ENCODE assay signal across 10 cellular contexts in genomic region chr15:40844543-40844981, GRCh38. TPM values are rescaled to one million over a fixed set of nuclear protein-coding genes. Genes with fewer than 3 reads are reported as not detected.
DNase-seq lines count a peak whose midpoint lies in the region; ATAC-seq, FAIRE-seq and TF ChIP-seq lines count a peak whose summit lies in the region.
"Had no signal": no experiment of that assay in that cellular context is flagged by ENCODE, and none has a peak within 500 bp of the region (broad histone marks: within the 10 kb centered on the region; RNA-seq: fewer than 3 reads in every experiment).

No MANE protein-coding gene starts in this region.

- intact Hi-C loops in GM12878 (cut with micrococcal nuclease; ENCODE audit: unreplicated experiment): loop anchor here (10.0 kb wide), 1 partner anchor 270 kb away; the partner anchor contains the start of gene INO80

- ATAC-seq in GM12878: peak; percentile 60

- RAD21 ChIA-PET in GM12878 (lab: Charles Lee; ENCODE audit: unreplicated experiment): interaction anchor here (0.6 to 5.0 kb wide), 9 partner anchors 13 to 251 kb away, joined by 3 to 41 read pairs (median 5); partner anchors contain the start of genes DNAJC17, VPS18 and ZFYVE19

- H3K4me1 ChIP-seq in GM12878 (ENCODE audit: control insufficient read depth, insufficient read depth, low read length) (peaks cover 26% of the 10 kb centered on the region), SJCRH30 (peaks cover 20% of the 10 kb centered on the region)

- in situ Hi-C loops in GM13976 (cut with MboI; ENCODE audit: low sequenced_read_pairs, unreplicated experiment) (no loop called here), GM12878 (cut with MboI) (no loop called here)

- H3K9me3 ChIP-seq in GM12878 (replicated peaks; ENCODE audit: control insufficient read depth, insufficient read depth, low read length) (no peaks in the 10 kb centered on the region), SJCRH30 (replicated peaks) (no peaks in the 10 kb centered on the region)

- H3K36me3 ChIP-seq in GM12878 (ENCODE audit: control insufficient read depth in 2 of 2, insufficient read depth in 2 of 2, low read length in 1 of 2) (no peaks in the 10 kb centered on the region), kidney epithelial cell (ENCODE audit: control insufficient read depth, insufficient read depth, low read length) (no peaks in the 10 kb centered on the region), SJCRH30 (no peaks in the 10 kb centered on the region)

- H2AFZ ChIP-seq in GM12878 (ENCODE audit: control insufficient read depth, low read depth, low read length): peak overlapping the region; percentile 86

- peak overlapping the region; percentile 47 for H3K9ac ChIP-seq in GM12878 (ENCODE audit: control insufficient read depth, insufficient read depth, low read length)

- no peak for TF ChIP-seq CTCF in GM13976 (IDR thresholded peaks at IDR 0.05; ENCODE audit: borderline replicate concordance, control extremely low read depth, extremely low read depth, insufficient read depth, missing control alignments)
- TF ChIP-seq CTCF in GM12878 (IDR thresholded peaks at IDR 0.05 in 2 of 3, conservative IDR thresholded peaks at IDR 0.05 in 1 of 3; ENCODE audit: control insufficient read depth in 2 of 3, extremely low read depth in 1 of 3, insufficient read depth in 1 of 3, low read depth in 3 of 3, low read length in 3 of 3): no peak
- TF ChIP-seq CTCF in kidney epithelial cell (IDR thresholded peaks at IDR 0.05; ENCODE audit: insufficient read depth, low read length, poor library complexity, severe bottlenecking): no peak

- 2% methylated on average over 44 of the region's 44 CpGs for WGBS in GM12878 (ENCODE audit: insufficient coverage, insufficient replicate concordance, low lambda C conversion rate, missing lambda C conversion rate)

- H3K4me3 ChIP-seq in GM12878 (peak overlapping the region; percentile 75), kidney epithelial cell (ENCODE audit: low read depth, low read length) (peak overlapping the region; percentile 82), SJCRH30 (no peak overlapping the region)

- no peak for FAIRE-seq in GM12878 (lab: Jason Lieb, UNC)

- H3K27me3 ChIP-seq in GM12878 (replicated peaks in 1 of 2; ENCODE audit: control insufficient read depth in 2 of 2, insufficient read depth in 2 of 2, low read length in 1 of 2): peaks cover 1 to 3% of the 10 kb centered on the region in 2 experiments; a peak in 1 of 4 replicates
- H3K27me3 ChIP-seq in kidney epithelial cell (ENCODE audit: control insufficient read depth, insufficient read depth, low read length): no peaks in the 10 kb centered on the region
- H3K27me3 ChIP-seq in SJCRH30: no peaks in the 10 kb centered on the region

- BruUV-seq in GM12878 (replicated peaks; lab: Mats Ljungman, UMichigan): TSS peak; percentile 64

- no peak for TF ChIP-seq EP300 in GM12878 (IDR thresholded peaks at IDR 0.05; ENCODE audit: borderline replicate concordance in 1 of 2, control insufficient read depth in 1 of 2, low read depth in 2 of 2, low read length in 2 of 2)

- H4K20me1 ChIP-seq in GM12878 (ENCODE audit: control insufficient read depth, insufficient read depth): no peaks in the 10 kb centered on the region

- no peak for TF ChIP-seq RAD21 in GM12878 (IDR thresholded peaks at IDR 0.05; ENCODE audit: insufficient read depth, low read depth, low read length)

- SMC1A ChIA-PET in GM12878 (lab: Charles Lee; ENCODE audit: uncharacterized antibody, unreplicated experiment): interaction anchor here (0.6 to 2.2 kb wide), 6 partner anchors 13 to 150 kb away, joined by 3 to 7 read pairs (median 4); partner anchors contain the start of gene RAD51

- H3K79me2 ChIP-seq in GM12878 (ENCODE audit: control insufficient read depth, insufficient read depth, low read length): no peaks in the 10 kb centered on the region

- peak; percentile 81 for DNase-seq in GM13976 (ENCODE audit: low spot score)
- DNase-seq in RPMI8226: peak; percentile 44
- no peak for DNase-seq in GM12878 (ENCODE audit: low read depth, low spot score)
- no peak for DNase-seq in kidney epithelial cell (ENCODE audit: low read depth)
- DNase-seq in stimulated activated CD8-positive, alpha-beta memory T cell treated with anti-CD3 and anti-CD28 coated beads, Interleukin-7, amount 100 ng/mL, for 24 hours (ENCODE audit: low read depth): peak; percentile 10
- DNase-seq in NCI-H2227 treated with DMSO at 0.1 percent for 48 hours (lab: John Stamatoyannopoulos, UW): no peak
- no peak for DNase-seq in NCI-H1092 (lab: John Stamatoyannopoulos, UW)
- DNase-seq in SJCRH30: no peak

- CTCF ChIA-PET in GM12878 (lab: Yijun Ruan, JAX): interaction anchor here (0.6 to 8.8 kb wide), 6 partner anchors 14 to 62 kb away, joined by 3 to 140 read pairs (median 4); partner anchors contain the start of gene VPS18

- TF ChIP-seq POLR2A in GM12878 (IDR thresholded peaks at IDR 0.05; ENCODE audit: low read depth, low read length): no peak; the same call in 1 of the 2 replicates

- POLR2A ChIA-PET in GM12878 (lab: Charles Lee): interaction anchor here (0.6 to 5.0 kb wide), 7 partner anchors 28 to 285 kb away, joined by 3 to 39 read pairs (median 5); partner anchors contain the start of gene RHOV

- H3K4me2 ChIP-seq in GM12878 (ENCODE audit: control insufficient read depth, insufficient read depth): peak overlapping the region; percentile 98

- H3K27ac ChIP-seq in GM12878 (ENCODE audit: control insufficient read depth, insufficient read depth): no peak overlapping the region
- no peak overlapping the region for H3K27ac ChIP-seq in SJCRH30

RNA-seq across cellular contexts. Expression of gene SPINT1, which starts 0.7 kb away (rescaled TPM):
- 46.9 and 54.3 TPM in 2 replicates for total RNA-seq in GM12878 (2013; cell fraction: nucleolus; rRNA removed)
- total RNA-seq in GM12878 (2014; rRNA removed) (18.8 and 18.9 TPM in 2 replicates), GM12878 (2014; rRNA removed; fragmentation: Illumina TruSeq; extraction: Trizol) (6.4 and 7.8 TPM in 2 replicates), GM12878 (2021) (26.6 and 28.6 TPM in 2 replicates), kidney epithelial cell (306 and 342 TPM in 2 replicates)
- polyA plus RNA-seq in GM12878 (2011; ENCODE audit: low read depth): 3.1 TPM
- polyA plus RNA-seq in GM12878 (2011; rRNA removed) (4.8 and 8.2 TPM in 2 replicates), GM12878 (2014; fragmentation: Illumina TruSeq; extraction: Trizol) (11.0 and 12.4 TPM in 2 replicates), GM12878 (2014; fragmentation: Nextera tagmentation; extraction: Ambion mirVana) (1 to 10 TPM; 3.5 to 4.0 TPM), GM12878 (2014; rRNA removed) (10.4 and 14.3 TPM in 2 replicates), GM12878 (2016; fragmentation: Nextera tagmentation; extraction: Ambion mirVana) (10 to 100 TPM; 10.1 to 12.1 TPM)
- polyA plus RNA-seq in GM12878 (2011; cell fraction: cytosol; rRNA removed): 17.8 and 26.2 TPM in 2 replicates
- polyA plus RNA-seq in GM12878 (2011; cell fraction: nucleus; rRNA removed): 40.2 and 41.5 TPM in 2 replicates
- polyA plus RNA-seq in GM12878 (2012): 8.4 and 9.5 TPM in 2 replicates
- polyA minus RNA-seq in GM12878 (2011; rRNA and poly(A)+ RNA removed): 9.4 and 13.9 TPM in 2 replicates
- 7.1 and 13.0 TPM in 2 replicates for polyA minus RNA-seq in GM12878 (2011; cell fraction: cytosol; rRNA and poly(A)+ RNA removed)
- polyA minus RNA-seq in GM12878 (2011; cell fraction: nucleus; rRNA and poly(A)+ RNA removed): 11.2 and 12.2 TPM in 2 replicates
- total RNA-seq in SJCRH30 (2014; rRNA removed; shearing (Covaris generic)): not detected in 2 replicates

RNA-seq across cellular contexts. Expression of gene PPP1R14D, which starts 16.1 kb away (rescaled TPM):
- total RNA-seq in GM12878 (2013; cell fraction: nucleolus; rRNA removed): not detected in 2 replicates
- total RNA-seq in GM12878 (2014; rRNA removed) (not detected in 2 replicates), GM12878 (2014; rRNA removed; fragmentation: Illumina TruSeq; extraction: Trizol) (not detected in 2 replicates), GM12878 (2021) (not detected in 2 replicates), kidney epithelial cell (not detected in 2 replicates)
- not detected for polyA plus RNA-seq in GM12878 (2011; ENCODE audit: low read depth)
- polyA plus RNA-seq in GM12878 (2011; rRNA removed) (0.10 TPM in 1 of 2 replicates, not detected in the other), GM12878 (2014; fragmentation: Illumina TruSeq; extraction: Trizol) (not detected in 2 replicates), GM12878 (2014; fragmentation: Nextera tagmentation; extraction: Ambion mirVana) (not detected), GM12878 (2014; rRNA removed) (not detected in 2 replicates), GM12878 (2016; fragmentation: Nextera tagmentation; extraction: Ambion mirVana) (not detected)
- not detected in 2 replicates for polyA plus RNA-seq in GM12878 (2011; cell fraction: cytosol; rRNA removed)
- not detected in 2 replicates for polyA plus RNA-seq in GM12878 (2011; cell fraction: nucleus; rRNA removed)
- not detected in 2 replicates for polyA plus RNA-seq in GM12878 (2012)
- polyA minus RNA-seq in GM12878 (2011; rRNA and poly(A)+ RNA removed): not detected in 2 replicates
- not detected in 2 replicates for polyA minus RNA-seq in GM12878 (2011; cell fraction: cytosol; rRNA and poly(A)+ RNA removed)
- polyA minus RNA-seq in GM12878 (2011; cell fraction: nucleus; rRNA and poly(A)+ RNA removed): not detected in 2 replicates
- total RNA-seq in SJCRH30 (2014; rRNA removed; shearing (Covaris generic)): not detected in 2 replicates
- total RNA-seq: T-helper 2 cell treated with Interferon-gamma antibody and Interleukin-4, amounts not matched to agents 100 ng/mL and 5 ng/mL, for 36 hours; temporal lobe had no signal

RNA-seq across cellular contexts. Expression of gene RHOV, which starts 29.5 kb away (rescaled TPM):
- total RNA-seq in GM12878 (2013; cell fraction: nucleolus; rRNA removed): 35.3 and 37.1 TPM in 2 replicates
- total RNA-seq in GM12878 (2014; rRNA removed) (11.5 and 13.0 TPM in 2 replicates), GM12878 (2014; rRNA removed; fragmentation: Illumina TruSeq; extraction: Trizol) (6.9 and 7.3 TPM in 2 replicates), GM12878 (2021) (13.3 and 15.0 TPM in 2 replicates), kidney epithelial cell (2.0 and 3.6 TPM in 2 replicates)
- 4.9 TPM for polyA plus RNA-seq in GM12878 (2011; ENCODE audit: low read depth)
- polyA plus RNA-seq in GM12878 (2011; rRNA removed) (30.2 and 39.3 TPM in 2 replicates), GM12878 (2014; fragmentation: Illumina TruSeq; extraction: Trizol) (7.6 and 7.8 TPM in 2 replicates), GM12878 (2014; fragmentation: Nextera tagmentation; extraction: Ambion mirVana) (1 to 10 TPM in 1 of 2 experiments, under 1 TPM in 1; 0.24 to 1.3 TPM), GM12878 (2014; rRNA removed) (15.7 and 16.5 TPM in 2 replicates), GM12878 (2016; fragmentation: Nextera tagmentation; extraction: Ambion mirVana) (10 to 100 TPM in 1 of 2 experiments, 1 to 10 TPM in 1; 8.2 to 10.5 TPM)
- polyA plus RNA-seq in GM12878 (2011; cell fraction: cytosol; rRNA removed): 39.3 and 50.0 TPM in 2 replicates
- polyA plus RNA-seq in GM12878 (2011; cell fraction: nucleus; rRNA removed): 30.7 and 31.8 TPM in 2 replicates
- polyA plus RNA-seq in GM12878 (2012): 8.8 and 14.8 TPM in 2 replicates
- 17.9 and 35.2 TPM in 2 replicates for polyA minus RNA-seq in GM12878 (2011; rRNA and poly(A)+ RNA removed)
- polyA minus RNA-seq in GM12878 (2011; cell fraction: cytosol; rRNA and poly(A)+ RNA removed): 13.5 and 20.2 TPM in 2 replicates
- polyA minus RNA-seq in GM12878 (2011; cell fraction: nucleus; rRNA and poly(A)+ RNA removed): 21.9 and 25.2 TPM in 2 replicates
- 0.61 and 0.84 TPM in 2 replicates for total RNA-seq in SJCRH30 (2014; rRNA removed; shearing (Covaris generic))

RNA-seq across cellular contexts. Expression of gene DNAJC17, which starts 37.3 kb away (rescaled TPM):
- 49.9 and 53.9 TPM in 2 replicates for total RNA-seq in GM12878 (2013; cell fraction: nucleolus; rRNA removed)
- total RNA-seq in GM12878 (2014; rRNA removed) (39.2 and 42.8 TPM in 2 replicates), GM12878 (2014; rRNA removed; fragmentation: Illumina TruSeq; extraction: Trizol) (43.4 and 51.1 TPM in 2 replicates), GM12878 (2021) (39.3 and 43.5 TPM in 2 replicates), kidney epithelial cell (20.0 and 59.2 TPM in 2 replicates)
- polyA plus RNA-seq in GM12878 (2011; ENCODE audit: low read depth): 16.0 TPM
- polyA plus RNA-seq in GM12878 (2011; rRNA removed) (34.0 and 39.9 TPM in 2 replicates), GM12878 (2014; fragmentation: Illumina TruSeq; extraction: Trizol) (52.7 and 62.8 TPM in 2 replicates), GM12878 (2014; fragmentation: Nextera tagmentation; extraction: Ambion mirVana) (10 to 100 TPM in 1 of 2 experiments, 1 to 10 TPM in 1; 6.1 to 11.5 TPM), GM12878 (2014; rRNA removed) (50.2 and 61.0 TPM in 2 replicates), GM12878 (2016; fragmentation: Nextera tagmentation; extraction: Ambion mirVana) (10 to 100 TPM; 48.0 to 55.7 TPM)
- 41.5 and 71.0 TPM in 2 replicates for polyA plus RNA-seq in GM12878 (2011; cell fraction: cytosol; rRNA removed)
- 55.1 and 65.9 TPM in 2 replicates for polyA plus RNA-seq in GM12878 (2011; cell fraction: nucleus; rRNA removed)
- polyA plus RNA-seq in GM12878 (2012): 25.8 and 27.8 TPM in 2 replicates
- polyA minus RNA-seq in GM12878 (2011; rRNA and poly(A)+ RNA removed): 20.0 and 29.1 TPM in 2 replicates
- polyA minus RNA-seq in GM12878 (2011; cell fraction: cytosol; rRNA and poly(A)+ RNA removed): 11.4 and 12.1 TPM in 2 replicates
- 8.7 and 14.6 TPM in 2 replicates for polyA minus RNA-seq in GM12878 (2011; cell fraction: nucleus; rRNA and poly(A)+ RNA removed)
- total RNA-seq in SJCRH30 (2014; rRNA removed; shearing (Covaris generic)): 35.0 and 43.5 TPM in 2 replicates

RNA-seq across cellular contexts. Expression of gene ZFYVE19, which starts 37.7 kb away (rescaled TPM):
- 61.9 and 67.4 TPM in 2 replicates for total RNA-seq in GM12878 (2013; cell fraction: nucleolus; rRNA removed)
- total RNA-seq in GM12878 (2014; rRNA removed) (16.8 and 20.2 TPM in 2 replicates), GM12878 (2014; rRNA removed; fragmentation: Illumina TruSeq; extraction: Trizol) (11.5 and 12.4 TPM in 2 replicates), GM12878 (2021) (14.9 and 17.1 TPM in 2 replicates), kidney epithelial cell (21.8 and 34.7 TPM in 2 replicates)
- 10.3 TPM for polyA plus RNA-seq in GM12878 (2011; ENCODE audit: low read depth)
- polyA plus RNA-seq in GM12878 (2011; rRNA removed) (23.7 and 36.3 TPM in 2 replicates), GM12878 (2014; fragmentation: Illumina TruSeq; extraction: Trizol) (22.2 and 27.3 TPM in 2 replicates), GM12878 (2014; fragmentation: Nextera tagmentation; extraction: Ambion mirVana) (1 to 10 TPM; 1.7 to 4.4 TPM), GM12878 (2014; rRNA removed) (27.1 and 30.7 TPM in 2 replicates), GM12878 (2016; fragmentation: Nextera tagmentation; extraction: Ambion mirVana) (10 to 100 TPM; 16.0 to 17.2 TPM)
- polyA plus RNA-seq in GM12878 (2011; cell fraction: cytosol; rRNA removed): 48.4 and 52.3 TPM in 2 replicates
- 147 and 170 TPM in 2 replicates for polyA plus RNA-seq in GM12878 (2011; cell fraction: nucleus; rRNA removed)
- 18.4 and 19.2 TPM in 2 replicates for polyA plus RNA-seq in GM12878 (2012)
- 31.0 and 42.7 TPM in 2 replicates for polyA minus RNA-seq in GM12878 (2011; rRNA and poly(A)+ RNA removed)
- 9.1 and 18.2 TPM in 2 replicates for polyA minus RNA-seq in GM12878 (2011; cell fraction: cytosol; rRNA and poly(A)+ RNA removed)
- polyA minus RNA-seq in GM12878 (2011; cell fraction: nucleus; rRNA and poly(A)+ RNA removed): 26.5 and 36.1 TPM in 2 replicates
- 10.6 and 14.1 TPM in 2 replicates for total RNA-seq in SJCRH30 (2014; rRNA removed; shearing (Covaris generic))

Comparison
In these comparisons a context has a peak if more than half of its experiments do, and no peak if none do; other contexts are left out.
1. DNase-seq: peak in GM13976 (single experiment), RPMI8226 (single experiment) and stimulated activated CD8-positive, alpha-beta memory T cell treated with anti-CD3 and anti-CD28 coated beads, Interleukin-7, amount 100 ng/mL, for 24 hours (single experiment); none in GM12878 (single experiment), kidney epithelial cell (single experiment), NCI-H2227 treated with DMSO at 0.1 percent for 48 hours (single experiment), NCI-H1092 (single experiment) and SJCRH30 (0 of 2).